8 cellular contexts compared by ENCODE assay signal in genomic region chr10:6399241-6399701, GRCh38.
DNase-seq lines count a peak whose midpoint lies in the region; TF ChIP-seq lines count a peak whose summit lies in the region.

No MANE protein-coding gene starts in this region.

- peak overlapping the region; percentile 48 for H3K4me3 ChIP-seq in OCI-LY1 (ENCODE audit: low read depth, low read length, poor library complexity, severe bottlenecking)
- H3K4me3 ChIP-seq in dorsolateral prefrontal cortex, result no peak overlapping the region

- H3F3A ChIP-seq in OCI-LY1 (ENCODE audit: insufficient read depth, low read length), result no peaks in the 10 kb centered on the region

- H3K9ac ChIP-seq in OCI-LY1 (ENCODE audit: low read length), result peak overlapping the region; percentile 57; the same call in 1 of the 2 replicates

- H3K36me3 ChIP-seq in OCI-LY1 (ENCODE audit: insufficient read depth, low read length), result no peaks in the 10 kb centered on the region

- no peaks in the 10 kb centered on the region for H3K9me2 ChIP-seq in OCI-LY1 (ENCODE audit: low read depth, low read length)

- no peaks in the 10 kb centered on the region for H3K9me3 ChIP-seq in OCI-LY1 (ENCODE audit: low read length)

- peak overlapping the region; percentile 31 for H3K4me3 Mint-ChIP-seq in osteocyte (ENCODE audit: unreplicated experiment)

- H3K36me3 Mint-ChIP-seq in osteocyte (ENCODE audit: unreplicated experiment), result no peaks in the 10 kb centered on the region

- TF ChIP-seq CTCF in OCI-LY1 (IDR thresholded peaks at IDR 0.05; ENCODE audit: low read length) (no peak), dorsolateral prefrontal cortex (IDR thresholded peaks at IDR 0.05 in 54 of 56, conservative IDR thresholded peaks at IDR 0.05 in 2 of 56; ENCODE audit: low read depth in 1 of 56, partially characterized antibody in 56 of 56) (no peak), osteocyte (IDR thresholded peaks at IDR 0.05) (no peak)

- H2AFZ ChIP-seq in OCI-LY1 (ENCODE audit: low read length), result no peak overlapping the region

- intact Hi-C loops in dorsolateral prefrontal cortex (cut with DNase I), result no loop called here

- H3K9me3 Mint-ChIP-seq in osteocyte (ENCODE audit: unreplicated experiment), result no peaks in the 10 kb centered on the region

- H3K27me3 ChIP-seq in OCI-LY1 (ENCODE audit: insufficient read depth, low read length) (no peaks in the 10 kb centered on the region), dorsolateral prefrontal cortex (no peaks in the 10 kb centered on the region)

- peak overlapping the region; percentile 90 for H3K27ac ChIP-seq in OCI-LY1 (ENCODE audit: low read depth, low read length, poor library complexity, severe bottlenecking)
- H3K27ac ChIP-seq in dorsolateral prefrontal cortex, result peak overlapping the region in 48 of 59 donors; percentile 13 to 86 (median 70)

- H4K20me1 ChIP-seq in OCI-LY1 (ENCODE audit: insufficient read depth, low read length), result no peaks in the 10 kb centered on the region

- H3K27ac Mint-ChIP-seq in osteocyte (ENCODE audit: unreplicated experiment), result peak overlapping the region; percentile 79

- peaks cover 12% of the 10 kb centered on the region for H3K27me3 Mint-ChIP-seq in osteocyte (ENCODE audit: unreplicated experiment)

- H3K4me1 Mint-ChIP-seq in osteocyte (ENCODE audit: unreplicated experiment), result peaks cover 38% of the 10 kb centered on the region

- H3K4me1 ChIP-seq in OCI-LY1 (ENCODE audit: insufficient read depth, low read length, severe bottlenecking), result peaks cover 41% of the 10 kb centered on the region

- peak overlapping the region; percentile 71; the same call in 1 of the 2 replicates for H3K4me2 ChIP-seq in OCI-LY1 (ENCODE audit: low read length)

- DNase-seq in EL, result peak; percentile 74
- peak in 3 of 10 donors; percentile 19 to 48 (median 45) for DNase-seq in dorsolateral prefrontal cortex
- DNase-seq in osteocyte (ENCODE audit: extremely low spot score, unreplicated experiment), result no peak
- no peak for DNase-seq in NCI-H1930 (lab: John Stamatoyannopoulos, UW)
- no peak for DNase-seq in NCI-H446 treated with DMSO at 0.1 percent for 48 hours (lab: John Stamatoyannopoulos, UW)
- no peak for DNase-seq in T-helper 9 cell
- no peak for DNase-seq in SIG-M5 (lab: John Stamatoyannopoulos, UW)

- no peaks in the 10 kb centered on the region for H3K79me2 ChIP-seq in OCI-LY1 (ENCODE audit: insufficient read depth, low read length)
